24 cellular contexts compared by ENCODE assay signal in the genomic region with DNA sequence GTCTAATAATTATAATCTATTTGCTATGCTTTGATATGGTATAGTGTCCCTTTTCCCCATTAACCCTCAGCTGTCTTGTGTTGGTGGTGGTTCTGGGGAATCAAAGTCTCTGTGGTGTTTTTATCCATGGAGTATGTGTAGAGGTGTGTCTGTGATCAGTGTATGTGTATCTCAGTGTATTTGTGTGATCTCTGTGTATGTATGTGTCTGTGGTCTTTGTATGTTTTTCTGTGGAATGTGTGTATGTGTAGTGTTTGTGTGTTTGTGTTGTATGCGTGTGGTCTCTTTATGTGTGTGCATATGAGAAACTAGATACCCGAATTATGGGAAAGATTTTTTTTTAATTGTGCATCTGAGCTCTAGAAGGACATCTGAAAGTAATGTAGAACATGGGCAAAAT. TPM values are rescaled to one million over a fixed set of nuclear protein-coding genes. Genes with fewer than 3 reads are reported as not detected.
A peak's percentile ranks its signal among the peaks of the same experiment; 100 is the strongest.
DNase-seq lines count a peak whose midpoint lies in the region; ATAC-seq, FAIRE-seq and TF ChIP-seq lines count a peak whose summit lies in the region.
"Had no signal": no experiment of that assay in that cellular context is flagged by ENCODE, and none has a peak within 500 bp of the region (broad histone marks: within the 10 kb centered on the region; RNA-seq: fewer than 3 reads in every experiment).

No MANE protein-coding gene starts in this region.

- no peaks in the 10 kb centered on the region for H3K4me1 Mint-ChIP-seq in nephron progenitor cell
- no peaks in the 10 kb centered on the region for H3K4me1 Mint-ChIP-seq in osteocyte (ENCODE audit: unreplicated experiment)
- H3K4me1 Mint-ChIP-seq: CD4-positive, alpha-beta memory T cell had no signal

- in situ Hi-C loops in HepG2 (cut with HindIII; ENCODE audit: extremely low pct_ligation_motif_present, low pct_unique_long_range_greater_than_20kb) = no loop called here

- no peak for DNase-seq in HepG2 (ENCODE audit: low spot score)
- DNase-seq in right lobe of liver = no peak
- no peak for DNase-seq in RWPE2 (ENCODE audit: low spot score)
- no peak for DNase-seq in nephron progenitor cell
- no peak for DNase-seq in NCI-H748 treated with DMSO at 0.1 percent for 48 hours (lab: John Stamatoyannopoulos, UW)
- DNase-seq in osteocyte (ENCODE audit: extremely low spot score, unreplicated experiment) = no peak
- DNase-seq in head of caudate nucleus = no peak
- DNase-seq: BE2C; Calu3; CD4-positive, alpha-beta memory T cell; COR-L47; DMS53; DMS79 treated with DMSO at 0.1 percent for 48 hours; GOT3; HFFc6 had no signal

- WGBS in HepG2 (ENCODE audit: low lambda C conversion rate) = 37% methylated on average over 2 of the region's 2 CpGs
- 78% methylated on average over 2 of the region's 2 CpGs for WGBS in right lobe of liver (ENCODE audit: insufficient coverage, low coverage, low lambda C conversion rate, missing lambda C conversion rate)

- no peak overlapping the region for H2AFZ ChIP-seq in HepG2 (ENCODE audit: low read length)

- TF ChIP-seq EP300 in HepG2 (IDR thresholded peaks at IDR 0.05; ENCODE audit: low read depth in 2 of 2, low read length in 2 of 2) (no peak), HepG2 (CRISPR knock-in tag; IDR thresholded peaks at IDR 0.05; ENCODE audit: borderline replicate concordance) (no peak)

- H3K27ac ChIP-seq in HepG2 (ENCODE audit: extremely low read length, insufficient read depth, low read length) = no peak overlapping the region
- no peak overlapping the region for H3K27ac ChIP-seq in right lobe of liver
- H3K27ac ChIP-seq in RWPE2 (ENCODE audit: poor library complexity, severe bottlenecking) = no peak overlapping the region
- H3K27ac ChIP-seq: 22Rv1; BLaER1 treated with 17β-estradiol and CSF1 and Interleukin-3, amounts not matched to agents 10 nM and 100 nM had no signal

- TF ChIP-seq POLR2A in HepG2 (IDR thresholded peaks at IDR 0.05; ENCODE audit: insufficient read depth in 1 of 2, low read depth in 2 of 2, low read length in 2 of 2) (no peak), right lobe of liver (IDR thresholded peaks at IDR 0.05) (no peak)

- ATAC-seq in HepG2 (peak; percentile 34; the same call in 2 of the 3 replicates), right lobe of liver (no peak), RWPE2 (ENCODE audit: low read depth) (peak; percentile 36; the same call in 1 of the 3 replicates)

- BruUV-seq in HepG2 (replicated peaks; lab: Mats Ljungman, UMichigan) = no TSS peak

- H3K36me3 ChIP-seq in HepG2 (replicated peaks in 1 of 2; ENCODE audit: control insufficient read depth in 1 of 2, insufficient read depth in 2 of 2, low read length in 2 of 2) (no peaks in the 10 kb centered on the region), right lobe of liver (no peaks in the 10 kb centered on the region), RWPE2 (ENCODE audit: low read depth) (no peaks in the 10 kb centered on the region)
- H3K36me3 ChIP-seq: BE2C; BLaER1 treated with 17β-estradiol and CSF1 and Interleukin-3, amounts not matched to agents 10 nM and 100 nM; HAP-1 had no signal

- no peak overlapping the region for H3K9ac ChIP-seq in HepG2 (ENCODE audit: insufficient read depth, low read depth, low read length)
- H3K9ac ChIP-seq: BLaER1 treated with 17β-estradiol and CSF1 and Interleukin-3, amounts not matched to agents 10 nM and 100 nM had no signal

- H3K27ac Mint-ChIP-seq in nephron progenitor cell = peak overlapping the region; percentile 0
- H3K27ac Mint-ChIP-seq in osteocyte (ENCODE audit: unreplicated experiment) = no peak overlapping the region
- H3K27ac Mint-ChIP-seq: CD4-positive, alpha-beta memory T cell; HFFc6 had no signal

- H3K27me3 Mint-ChIP-seq in nephron progenitor cell (ENCODE audit: low read depth, poor library complexity) (peaks cover 3% of the 10 kb centered on the region), osteocyte (ENCODE audit: unreplicated experiment) (peaks cover 2% of the 10 kb centered on the region)

- no peak for TF ChIP-seq CTCF in HepG2 (CRISPR knock-in tag; IDR thresholded peaks at IDR 0.05)
- no peak for TF ChIP-seq CTCF in right lobe of liver (IDR thresholded peaks at IDR 0.05)
- TF ChIP-seq CTCF in RWPE2 (IDR thresholded peaks at IDR 0.05; ENCODE audit: poor library complexity, severe bottlenecking) = no peak
- TF ChIP-seq CTCF in nephron progenitor cell (IDR thresholded peaks at IDR 0.05) = no peak
- no peak for TF ChIP-seq CTCF in osteocyte (IDR thresholded peaks at IDR 0.05)

- H4K20me1 ChIP-seq in HepG2 (ENCODE audit: insufficient read depth, low read length) = no peaks in the 10 kb centered on the region
- H4K20me1 ChIP-seq: BLaER1 treated with 17β-estradiol and CSF1 and Interleukin-3, amounts not matched to agents 10 nM and 100 nM had no signal

- H3K9me3 ChIP-seq in HepG2 (ENCODE audit: low read length) (no peaks in the 10 kb centered on the region), right lobe of liver (no peaks in the 10 kb centered on the region), RWPE2 (ENCODE audit: severe bottlenecking) (no peaks in the 10 kb centered on the region)
- H3K9me3 ChIP-seq: BE2C; BLaER1 treated with 17β-estradiol and CSF1 and Interleukin-3, amounts not matched to agents 10 nM and 100 nM; HAP-1 had no signal

- POLR2A ChIA-PET in HepG2 (lab: Yijun Ruan, JAX) = no interaction called here

- H3K9me3 Mint-ChIP-seq in nephron progenitor cell = no peaks in the 10 kb centered on the region
- no peaks in the 10 kb centered on the region for H3K9me3 Mint-ChIP-seq in osteocyte (ENCODE audit: unreplicated experiment)
- H3K9me3 Mint-ChIP-seq: HFFc6 had no signal

- no peak overlapping the region for H3K4me2 ChIP-seq in HepG2 (ENCODE audit: low read depth, low read length)

- H3K4me3 Mint-ChIP-seq in nephron progenitor cell (no peak overlapping the region), osteocyte (ENCODE audit: unreplicated experiment) (no peak overlapping the region)
- H3K4me3 Mint-ChIP-seq: CD4-positive, alpha-beta memory T cell; HFFc6 had no signal

- no peaks in the 10 kb centered on the region for H3K79me2 ChIP-seq in HepG2 (ENCODE audit: insufficient read depth, low read length)

- TF ChIP-seq RAD21 in HepG2 (CRISPR knock-in tag; IDR thresholded peaks at IDR 0.05) = no peak

- H3K27me3 ChIP-seq in HepG2 (ENCODE audit: control insufficient read depth in 1 of 2, insufficient read depth in 2 of 2, low read length in 2 of 2) = no peaks in the 10 kb centered on the region; a peak in 1 of 5 replicates
- H3K27me3 ChIP-seq in right lobe of liver = no peaks in the 10 kb centered on the region
- H3K27me3 ChIP-seq in RWPE2 (ENCODE audit: insufficient read depth, poor library complexity, severe bottlenecking) = no peaks in the 10 kb centered on the region
- H3K27me3 ChIP-seq: BE2C had no signal

- H3K4me1 ChIP-seq in HepG2 (ENCODE audit: insufficient read depth, low read length) = no peaks in the 10 kb centered on the region
- H3K4me1 ChIP-seq in right lobe of liver = no peaks in the 10 kb centered on the region
- H3K4me1 ChIP-seq in RWPE2 (ENCODE audit: insufficient read depth, poor library complexity, severe bottlenecking) = no peaks in the 10 kb centered on the region
- H3K4me1 ChIP-seq: BE2C, HAP-1 had no signal

- H3K36me3 Mint-ChIP-seq in nephron progenitor cell (ENCODE audit: low read depth) (no peaks in the 10 kb centered on the region), osteocyte (ENCODE audit: unreplicated experiment) (no peaks in the 10 kb centered on the region)
- H3K36me3 Mint-ChIP-seq: CD4-positive, alpha-beta memory T cell had no signal

- CTCF ChIA-PET in HepG2 (lab: Yijun Ruan, JAX; ENCODE audit: low intra/inter-chr PET ratio, low total read pairs) = no interaction called here

- intact Hi-C loops in HepG2 (cut with micrococcal nuclease; ENCODE audit: unreplicated experiment) = no loop called here
- intact Hi-C loops in right lobe of liver (cut with DNase I) = no loop called here
- intact Hi-C loops in head of caudate nucleus (cut with DNase I) = no loop called here

- no peak for FAIRE-seq in HepG2 (lab: Jason Lieb, UNC)
- FAIRE-seq: A204.1, GM19239, H54 had no signal

- no peak overlapping the region for H3K4me3 ChIP-seq in HepG2 (replicated peaks in 1 of 3; ENCODE audit: insufficient read depth in 1 of 3, low read depth in 2 of 3, low read length in 3 of 3)
- H3K4me3 ChIP-seq in right lobe of liver = no peak overlapping the region
- no peak overlapping the region for H3K4me3 ChIP-seq in RWPE2 (ENCODE audit: severe bottlenecking)
- H3K4me3 ChIP-seq: BLaER1 treated with 17β-estradiol and CSF1 and Interleukin-3, amounts not matched to agents 10 nM and 100 nM; HAP-1 had no signal

RNA-seq across cellular contexts. Expression of gene GPR33, which starts 1.1 kb away (rescaled TPM):
- total RNA-seq in HepG2 (2016; rRNA removed; fragmentation: Illumina TruSeq; extraction: Trizol) (not detected in 2 replicates), right lobe of liver (not detected), osteocyte (not detected in 2 replicates)
- total RNA-seq in HepG2 (2016; cell fraction: cytosol; rRNA removed; fragmentation: Illumina TruSeq; extraction: Trizol; ENCODE audit: low read depth) = not detected in 2 replicates
- total RNA-seq in HepG2 (2016; cell fraction: insoluble cytoplasmic fraction; rRNA removed; fragmentation: Illumina TruSeq; extraction: Trizol) = not detected in 2 replicates
- total RNA-seq in HepG2 (2016; cell fraction: membrane; rRNA removed; fragmentation: Illumina TruSeq; extraction: Trizol) = not detected in 2 replicates
- not detected in 2 replicates for total RNA-seq in HepG2 (2016; cell fraction: nucleus; rRNA removed; fragmentation: Illumina TruSeq; extraction: Trizol)
- polyA plus RNA-seq in HepG2 (2011; rRNA removed) = not detected in 2 replicates
- not detected in 2 replicates for polyA plus RNA-seq in HepG2 (2011; cell fraction: cytosol; rRNA removed)
- not detected in 2 replicates for polyA plus RNA-seq in HepG2 (2011; cell fraction: nucleus; rRNA removed)
- polyA plus RNA-seq in HepG2 (2012) = not detected in 2 replicates
- polyA plus RNA-seq in HepG2 (2016; cell fraction: cytosol; fragmentation: Illumina TruSeq; extraction: Trizol; ENCODE audit: low read depth) = not detected in 2 replicates
- not detected in 2 replicates for polyA plus RNA-seq in HepG2 (2016; cell fraction: insoluble cytoplasmic fraction; fragmentation: Illumina TruSeq; extraction: Trizol; ENCODE audit: low read depth)
- not detected in 2 replicates for polyA plus RNA-seq in HepG2 (2016; cell fraction: membrane; fragmentation: Illumina TruSeq; extraction: Trizol; ENCODE audit: low read depth)
- not detected in 2 replicates for polyA plus RNA-seq in HepG2 (2016; cell fraction: nucleus; fragmentation: Illumina TruSeq; extraction: Trizol; ENCODE audit: insufficient read depth, low read depth)
- polyA minus RNA-seq in HepG2 (2011; rRNA and poly(A)+ RNA removed; ENCODE audit: low replicate concordance) = not detected in 2 replicates
- not detected in 2 replicates for polyA minus RNA-seq in HepG2 (2011; cell fraction: cytosol; rRNA and poly(A)+ RNA removed)
- polyA minus RNA-seq in HepG2 (2011; cell fraction: nucleus; rRNA and poly(A)+ RNA removed) = not detected in 2 replicates
- total RNA-seq: Calu3; CD4-positive, alpha-beta memory T cell; Daoy; G401; HFFc6 had no signal
- polyA plus RNA-seq: AG04450; CD4-positive, alpha-beta memory T cell had no signal

RNA-seq across cellular contexts. Expression of gene DTD2, which starts 29.5 kb away (rescaled TPM):
- total RNA-seq in HepG2 (2016; rRNA removed; fragmentation: Illumina TruSeq; extraction: Trizol) (49.8 and 68.8 TPM in 2 replicates), right lobe of liver (10 to 100 TPM in 4 of 6 experiments, 1 to 10 TPM in 2; 8.1 to 20.0 (median 11.8) TPM), osteocyte (25.5 and 26.5 TPM in 2 replicates)
- 29.9 and 37.9 TPM in 2 replicates for total RNA-seq in HepG2 (2016; cell fraction: cytosol; rRNA removed; fragmentation: Illumina TruSeq; extraction: Trizol; ENCODE audit: low read depth)
- total RNA-seq in HepG2 (2016; cell fraction: insoluble cytoplasmic fraction; rRNA removed; fragmentation: Illumina TruSeq; extraction: Trizol) = 53.1 and 63.5 TPM in 2 replicates
- total RNA-seq in HepG2 (2016; cell fraction: membrane; rRNA removed; fragmentation: Illumina TruSeq; extraction: Trizol) = 110 and 116 TPM in 2 replicates
- total RNA-seq in HepG2 (2016; cell fraction: nucleus; rRNA removed; fragmentation: Illumina TruSeq; extraction: Trizol) = 23.2 and 25.1 TPM in 2 replicates
- 22.3 and 22.5 TPM in 2 replicates for polyA plus RNA-seq in HepG2 (2011; rRNA removed)
- polyA plus RNA-seq in HepG2 (2011; cell fraction: cytosol; rRNA removed) = 29.0 and 29.5 TPM in 2 replicates
- polyA plus RNA-seq in HepG2 (2011; cell fraction: nucleus; rRNA removed) = 12.9 and 15.9 TPM in 2 replicates
- 22.3 and 30.1 TPM in 2 replicates for polyA plus RNA-seq in HepG2 (2012)
- 23.7 and 37.0 TPM in 2 replicates for polyA plus RNA-seq in HepG2 (2016; cell fraction: cytosol; fragmentation: Illumina TruSeq; extraction: Trizol; ENCODE audit: low read depth)
- polyA plus RNA-seq in HepG2 (2016; cell fraction: insoluble cytoplasmic fraction; fragmentation: Illumina TruSeq; extraction: Trizol; ENCODE audit: low read depth) = 61.0 and 63.9 TPM in 2 replicates
- 76.4 and 78.9 TPM in 2 replicates for polyA plus RNA-seq in HepG2 (2016; cell fraction: membrane; fragmentation: Illumina TruSeq; extraction: Trizol; ENCODE audit: low read depth)
- 28.5 and 28.7 TPM in 2 replicates for polyA plus RNA-seq in HepG2 (2016; cell fraction: nucleus; fragmentation: Illumina TruSeq; extraction: Trizol; ENCODE audit: insufficient read depth, low read depth)
- polyA minus RNA-seq in HepG2 (2011; rRNA and poly(A)+ RNA removed; ENCODE audit: low replicate concordance) = 7.0 and 35.4 TPM in 2 replicates
- 28.0 and 32.8 TPM in 2 replicates for polyA minus RNA-seq in HepG2 (2011; cell fraction: cytosol; rRNA and poly(A)+ RNA removed)
- 26.9 and 32.9 TPM in 2 replicates for polyA minus RNA-seq in HepG2 (2011; cell fraction: nucleus; rRNA and poly(A)+ RNA removed)

Comparison
In these comparisons a context has a peak if more than half of its experiments do, and no peak if none do; other contexts are left out.
1. ATAC-seq: peak in HepG2 (single experiment) and RWPE2 (single experiment); none in right lobe of liver (0 of 4).